12 cellular contexts compared by ENCODE assay signal in the genomic region with DNA sequence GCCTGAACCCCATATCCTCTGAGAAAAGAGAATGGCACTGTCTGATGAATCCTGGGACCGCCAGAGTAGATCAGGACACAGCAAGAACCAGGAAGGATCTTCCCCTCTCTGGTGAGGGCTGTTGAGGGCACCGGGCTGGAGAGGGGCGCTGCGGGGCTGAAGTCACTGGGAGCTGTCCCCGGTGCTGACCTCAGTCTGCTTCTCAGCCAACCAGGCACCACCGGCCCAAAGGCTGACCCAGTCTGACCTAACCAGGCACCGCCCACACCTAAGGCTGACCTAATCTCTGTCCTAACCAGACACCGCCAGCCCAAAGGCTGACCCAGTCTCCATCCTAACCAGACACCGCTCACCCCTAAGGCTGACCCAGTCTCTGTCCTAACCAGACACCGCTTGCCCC.
DNase-seq lines count a peak whose midpoint lies in the region; ATAC-seq, FAIRE-seq and TF ChIP-seq lines count a peak whose summit lies in the region.
"Had no signal": no experiment of that assay in that cellular context is flagged by ENCODE, and none has a peak within 500 bp of the region (broad histone marks: within the 10 kb centered on the region; RNA-seq: fewer than 3 reads in every experiment).

No MANE protein-coding gene starts in this region.

- H2AFZ ChIP-seq in H1 (ENCODE audit: low read length) (no peak overlapping the region), neuronal stem cell (ENCODE audit: low read length) (no peak overlapping the region)

- WGBS in H1 (ENCODE audit: extremely low coverage in 1 of 2, insufficient coverage in 1 of 2, insufficient read length in 1 of 2, insufficient replicate concordance in 2 of 2, low coverage in 1 of 2, low lambda C conversion rate in 2 of 2, missing lambda C conversion rate in 1 of 2), 2 experiments = 22% methylated on average over 10 of the region's 10 CpGs; no CpG with 5 or more reads in 1 of the 2 experiments
- no CpG with 5 or more reads among the region's 10 CpGs for WGBS in neuronal stem cell (ENCODE audit: extremely low coverage in 2 of 2, insufficient read length in 2 of 2, insufficient replicate concordance in 1 of 2), 2 donors

- no peaks in the 10 kb centered on the region for H3K23me2 ChIP-seq in H1 (ENCODE audit: low read depth, low read length)

- POLR2A ChIA-PET in H1 (lab: Charles Lee; ENCODE audit: partially characterized antibody) = no interaction called here

- peaks cover 51% of the 10 kb centered on the region for H3K27me3 Mint-ChIP-seq in Calu3 (ENCODE audit: unreplicated experiment)
- H3K27me3 Mint-ChIP-seq: activated naive CD4-positive, alpha-beta T cell treated with anti-CD3 and anti-CD28 coated beads, Interleukin-2, amount 10 ng/mL, durations not matched to agents 7 days and 5 days; stimulated activated naive CD8-positive, alpha-beta T cell treated with anti-CD3 and anti-CD28 coated beads, Interleukin-15, Interleukin-2, amounts not matched to agents 100 ng/mL and 50 ng/mL, for 24 hours had no signal

- no peak for ATAC-seq in sciatic nerve

- H3K9me3 Mint-ChIP-seq in Calu3 (ENCODE audit: low read depth, unreplicated experiment) = no peaks in the 10 kb centered on the region
- H3K9me3 Mint-ChIP-seq: activated naive CD4-positive, alpha-beta T cell treated with anti-CD3 and anti-CD28 coated beads, Interleukin-2, amount 10 ng/mL, durations not matched to agents 7 days and 5 days; nephron had no signal

- BruUV-seq in Calu3 (replicated peaks; lab: Mats Ljungman, UMichigan) = no TSS peak

- no peak overlapping the region for H4K8ac ChIP-seq in H1 (ENCODE audit: extremely low read depth, insufficient read depth, low read length)
- no peak overlapping the region for H4K8ac ChIP-seq in neuronal stem cell (ENCODE audit: low read depth, low read length)

- peak in 1 of 2 experiments; percentile 19; a peak in 1 of 4 replicates for TF ChIP-seq RAD21 in H1 (IDR thresholded peaks at IDR 0.05 in 1 of 2, conservative IDR thresholded peaks at IDR 0.05 in 1 of 2; ENCODE audit: low read depth in 2 of 2, low read length in 2 of 2)

- DNase-seq in EL (peak; percentile 8), LHCN-M2 (ENCODE audit: low read depth) (peak; percentile 10), H1 (ENCODE audit: low read depth in 1 of 2, low spot score in 2 of 2) (peak; percentile 54 to 93), neuronal stem cell (ENCODE audit: low spot score) (peak; percentile 72), sciatic nerve (ENCODE audit: low spot score) (no peak), GM19239 (ENCODE audit: insufficient read length, low spot score) (no peak), Calu3 (no peak), NCI-H1436 treated with DMSO at 0.1 percent for 48 hours (lab: John Stamatoyannopoulos, UW) (no peak)
- DNase-seq: activated naive CD4-positive, alpha-beta T cell treated with anti-CD3 and anti-CD28 coated beads, Interleukin-2, amount 10 ng/mL, durations not matched to agents 7 days and 5 days; CD4-positive, CD25-positive, alpha-beta regulatory T cell had no signal

- H3K9me3 ChIP-seq in H1 (ENCODE audit: insufficient read depth in 2 of 2, low read depth in 1 of 2, low read length in 1 of 2) = no peaks in the 10 kb centered on the region
- no peaks in the 10 kb centered on the region for H3K9me3 ChIP-seq in neuronal stem cell (replicated peaks in 1 of 2; ENCODE audit: control insufficient read depth in 2 of 2, insufficient read depth in 1 of 2, low read depth in 1 of 2, low read length in 2 of 2)

- no peak overlapping the region for H3K9ac ChIP-seq in H1 (replicated peaks in 1 of 4; ENCODE audit: extremely low read depth in 1 of 4, low read depth in 3 of 4, low read length in 3 of 4)
- H3K9ac ChIP-seq in neuronal stem cell (ENCODE audit: low read depth, low read length, poor library complexity) = no peak overlapping the region

- TF ChIP-seq CTCF in H1 (IDR thresholded peaks at IDR 0.05; ENCODE audit: control extremely low read depth in 1 of 3, insufficient read depth in 1 of 3, low read depth in 1 of 3, low read length in 3 of 3) (peak in 1 of 3 experiments; percentile 27; a peak in 1 of 4 replicates), Calu3 (IDR thresholded peaks at IDR 0.05; ENCODE audit: unreplicated experiment) (no peak)

- no peak overlapping the region for H3K27ac ChIP-seq in H1 (ENCODE audit: low read depth, low read length)
- H3K27ac ChIP-seq in neuronal stem cell (replicated peaks; ENCODE audit: low read length) = no peak overlapping the region

- TF ChIP-seq EP300 in H1 (IDR thresholded peaks at IDR 0.05; ENCODE audit: borderline replicate concordance in 1 of 2, low read depth in 2 of 2, low read length in 2 of 2) = no peak

- no peaks in the 10 kb centered on the region for H3K36me3 Mint-ChIP-seq in Calu3 (ENCODE audit: insufficient read depth, unreplicated experiment)
- H3K36me3 Mint-ChIP-seq: activated naive CD4-positive, alpha-beta T cell treated with anti-CD3 and anti-CD28 coated beads, Interleukin-2, amount 10 ng/mL, durations not matched to agents 7 days and 5 days; CD4-positive, CD25-positive, alpha-beta regulatory T cell had no signal

- no peak overlapping the region for H3K23ac ChIP-seq in H1 (ENCODE audit: insufficient read length)
- H3K23ac ChIP-seq in neuronal stem cell (ENCODE audit: low read depth, low read length, poor library complexity) = no peak overlapping the region

- H3K79me2 ChIP-seq in H1 (ENCODE audit: control insufficient read depth in 1 of 2, insufficient read depth in 2 of 2, low read length in 2 of 2) = no peaks in the 10 kb centered on the region

- no peaks in the 10 kb centered on the region for H3K79me1 ChIP-seq in H1 (ENCODE audit: low read depth, low read length)
- H3K79me1 ChIP-seq in neuronal stem cell (ENCODE audit: low read depth, low read length) = no peaks in the 10 kb centered on the region

- H3K4me3 Mint-ChIP-seq in Calu3 (ENCODE audit: low read depth, unreplicated experiment) = no peak overlapping the region
- H3K4me3 Mint-ChIP-seq: activated naive CD4-positive, alpha-beta T cell treated with anti-CD3 and anti-CD28 coated beads, Interleukin-2, amount 10 ng/mL, durations not matched to agents 7 days and 5 days; CD4-positive, CD25-positive, alpha-beta regulatory T cell; nephron; stimulated activated naive CD8-positive, alpha-beta T cell treated with anti-CD3 and anti-CD28 coated beads, Interleukin-15, Interleukin-2, amounts not matched to agents 100 ng/mL and 50 ng/mL, for 24 hours had no signal

- H2BK20ac ChIP-seq in H1 (ENCODE audit: low read length) = no peak overlapping the region

- H4K91ac ChIP-seq in H1 (replicated peaks; ENCODE audit: insufficient read length, low read length) (no peak overlapping the region), neuronal stem cell (ENCODE audit: low read depth, low read length, poor library complexity) (no peak overlapping the region)

- FAIRE-seq in H1 (lab: Jason Lieb, UNC) = peak; percentile 66
- no peak for FAIRE-seq in GM19239 (lab: Jason Lieb, UNC)

- H3K4me1 ChIP-seq in H1 (replicated peaks in 1 of 4; ENCODE audit: control insufficient read depth in 3 of 4, insufficient read depth in 4 of 4, low read length in 3 of 4) = no peaks in the 10 kb centered on the region
- no peaks in the 10 kb centered on the region for H3K4me1 ChIP-seq in neuronal stem cell (ENCODE audit: control insufficient read depth in 2 of 2, insufficient read depth in 1 of 2, low read depth in 1 of 2, low read length in 2 of 2)

- H3K18ac ChIP-seq in H1 (ENCODE audit: extremely low read depth, low read length) (no peak overlapping the region), neuronal stem cell (ENCODE audit: low read length) (no peak overlapping the region)

- H2BK120ac ChIP-seq in H1 (replicated peaks; ENCODE audit: low read depth, low read length) (no peak overlapping the region), neuronal stem cell (ENCODE audit: low read depth, low read length) (no peak overlapping the region)

- H2BK12ac ChIP-seq in H1 (ENCODE audit: low read depth, low read length) (no peak overlapping the region), neuronal stem cell (ENCODE audit: low read length) (no peak overlapping the region)

- peaks cover 0 to 2% (median under 1%) of the 10 kb centered on the region in 4 experiments; a peak in 2 of 7 replicates for H3K27me3 ChIP-seq in H1 (replicated peaks in 1 of 4; ENCODE audit: control insufficient read depth in 3 of 4, extremely low read depth in 1 of 4, insufficient read depth in 3 of 4, low read length in 3 of 4)
- H3K27me3 ChIP-seq in neuronal stem cell (ENCODE audit: control insufficient read depth in 3 of 3, insufficient read depth in 3 of 3, low read depth in 1 of 3, low read length in 3 of 3) = peaks cover 0 to 2% (median 0%) of the 10 kb centered on the region in 3 experiments

- H3K14ac ChIP-seq in H1 (ENCODE audit: insufficient read length) (no peak overlapping the region), neuronal stem cell (ENCODE audit: low read length) (no peak overlapping the region)

- H2AK5ac ChIP-seq in H1 (ENCODE audit: low read depth, low read length) (no peak overlapping the region), neuronal stem cell (ENCODE audit: low read depth, low read length) (no peak overlapping the region)

- H2BK5ac ChIP-seq in H1 (ENCODE audit: low read depth, low read length) (no peak overlapping the region), neuronal stem cell (ENCODE audit: low read length) (no peak overlapping the region)

- H3K4me3 ChIP-seq in H1 (ENCODE audit: extremely low read depth in 1 of 4, insufficient read depth in 2 of 4, low read depth in 3 of 4, low read length in 4 of 4) (no peak overlapping the region), neuronal stem cell (ENCODE audit: low read length in 2 of 2) (no peak overlapping the region)

- CTCF ChIA-PET in H1 (lab: Charles Lee; ENCODE audit: partially characterized antibody) (interaction anchor here (0.7 to 1.4 kb wide), 6 partner anchors 11 to 245 kb away, joined by 3 to 4 read pairs (median 3); no protein-coding TSS in a partner anchor), Calu3 (lab: Charles Lee) (no interaction called here)

- no peak overlapping the region for H3K27ac Mint-ChIP-seq in Calu3 (ENCODE audit: unreplicated experiment)
- H3K27ac Mint-ChIP-seq: activated naive CD4-positive, alpha-beta T cell treated with anti-CD3 and anti-CD28 coated beads, Interleukin-2, amount 10 ng/mL, durations not matched to agents 7 days and 5 days; CD4-positive, CD25-positive, alpha-beta regulatory T cell; nephron; stimulated activated naive CD8-positive, alpha-beta T cell treated with anti-CD3 and anti-CD28 coated beads, Interleukin-15, Interleukin-2, amounts not matched to agents 100 ng/mL and 50 ng/mL, for 24 hours had no signal

- H3K4me1 Mint-ChIP-seq in Calu3 (ENCODE audit: low read depth, unreplicated experiment) = no peaks in the 10 kb centered on the region
- H3K4me1 Mint-ChIP-seq: activated naive CD4-positive, alpha-beta T cell treated with anti-CD3 and anti-CD28 coated beads, Interleukin-2, amount 10 ng/mL, durations not matched to agents 7 days and 5 days; CD4-positive, CD25-positive, alpha-beta regulatory T cell; nephron had no signal

- H3K4me2 ChIP-seq in H1 (ENCODE audit: insufficient read depth in 1 of 2, low read depth in 2 of 2, low read length in 2 of 2) (no peak overlapping the region), neuronal stem cell (ENCODE audit: insufficient read depth, low read length, poor library complexity, severe bottlenecking) (no peak overlapping the region)

- H3K56ac ChIP-seq in H1 (replicated peaks; ENCODE audit: insufficient read length, low read depth, low read length) = no peak overlapping the region

- intact Hi-C loops in sciatic nerve (cut with DNase I) = no loop called here
- intact Hi-C loops in Calu3 (cut with micrococcal nuclease; ENCODE audit: unreplicated experiment) = no loop called here

- no peaks in the 10 kb centered on the region for H4K20me1 ChIP-seq in H1 (replicated peaks in 1 of 2; ENCODE audit: control insufficient read depth in 1 of 2, insufficient read depth in 2 of 2, low read length in 2 of 2)

- H3K36me3 ChIP-seq in H1 (ENCODE audit: control insufficient read depth in 2 of 4, insufficient read depth in 4 of 4, low read length in 3 of 4) = no peaks in the 10 kb centered on the region
- H3K36me3 ChIP-seq in neuronal stem cell (replicated peaks in 1 of 2; ENCODE audit: control insufficient read depth in 2 of 2, insufficient read depth in 2 of 2, low read length in 2 of 2) = no peaks in the 10 kb centered on the region

- no peak overlapping the region for H3K4ac ChIP-seq in H1 (replicated peaks; ENCODE audit: insufficient read length, low read depth, low read length)
- no peak overlapping the region for H3K4ac ChIP-seq in neuronal stem cell (ENCODE audit: low read length)

- no peak overlapping the region for H4K5ac ChIP-seq in H1 (ENCODE audit: insufficient read length, low read depth, low read length)

- TF ChIP-seq POLR2A in H1 (IDR thresholded peaks at IDR 0.05; ENCODE audit: control extremely low read depth in 1 of 2, low read depth in 2 of 2, low read length in 2 of 2) = no peak

- H2BK15ac ChIP-seq in H1 (ENCODE audit: low read length) (no peak overlapping the region), neuronal stem cell (ENCODE audit: low read length) (no peak overlapping the region)

Comparison
In these comparisons a context has a peak if more than half of its experiments do, and no peak if none do; other contexts are left out.
1. DNase-seq: peak in EL (single experiment), LHCN-M2 (single experiment), H1 (2 of 2) and neuronal stem cell (single experiment); none in sciatic nerve (single experiment), GM19239 (single experiment), Calu3 (single experiment) and NCI-H1436 treated with DMSO at 0.1 percent for 48 hours (single experiment).